11 cellular contexts compared by ENCODE assay signal in genomic region chr17:42891539-42892152, GRCh38. TPM values are rescaled to one million over a fixed set of nuclear protein-coding genes. Genes with fewer than 3 reads are reported as not detected.
A peak's percentile ranks its signal among the peaks of the same experiment; 100 is the strongest.
DNase-seq lines count a peak whose midpoint lies in the region; ATAC-seq lines count a peak whose summit lies in the region.
"Had no signal": no experiment of that assay in that cellular context is flagged by ENCODE, and none has a peak within 500 bp of the region (broad histone marks: within the 10 kb centered on the region; RNA-seq: fewer than 3 reads in every experiment).

No MANE protein-coding gene starts in this region.

- H3K4me3 ChIP-seq in CD8-positive, alpha-beta memory T cell (ENCODE audit: low read length) = no peak overlapping the region
- no peak overlapping the region for H3K4me3 ChIP-seq in adipocyte (ENCODE audit: low read length)

- no peaks in the 10 kb centered on the region for H3K9me3 ChIP-seq in CD8-positive, alpha-beta memory T cell (ENCODE audit: low read length)
- no peaks in the 10 kb centered on the region for H3K9me3 ChIP-seq in adipocyte (ENCODE audit: control insufficient read depth, low read length)
- H3K9me3 ChIP-seq: Caco-2 had no signal

- H3K36me3 ChIP-seq in CD8-positive, alpha-beta memory T cell (ENCODE audit: insufficient read depth, low read length) = no peaks in the 10 kb centered on the region
- no peaks in the 10 kb centered on the region for H3K36me3 ChIP-seq in adipocyte (ENCODE audit: control insufficient read depth, insufficient read depth, low read length, severe bottlenecking)

- CTCF ChIA-PET in CD8-positive, alpha-beta memory T cell (lab: Charles Lee) = no interaction called here

- POLR2A ChIA-PET in CD8-positive, alpha-beta memory T cell (lab: Charles Lee) = no interaction called here

- no peaks in the 10 kb centered on the region for H3K4me1 ChIP-seq in CD8-positive, alpha-beta memory T cell (ENCODE audit: insufficient read depth, low read length)
- H3K4me1 ChIP-seq in adipocyte (ENCODE audit: control insufficient read depth, insufficient read depth, low read length) = peaks cover 42% of the 10 kb centered on the region

- intact Hi-C loops in posterior cingulate gyrus (cut with DNase I) = no loop called here

- DNase-seq in CD8-positive, alpha-beta memory T cell = no peak
- peak; percentile 16 for DNase-seq in adipocyte (ENCODE audit: low read depth)
- peak; percentile 67 for DNase-seq in iPS-NIHi11 (ENCODE audit: low spot score)
- DNase-seq in posterior cingulate gyrus = peak in 6 of 10 donors; percentile 5 to 77 (median 38)
- DNase-seq in activated T-cell treated with anti-CD3 and anti-CD28 coated beads, Interleukin-2, amount 50 U/mL, for 4 hours = no peak
- no peak for DNase-seq in effector memory CD8-positive, alpha-beta T cell
- no peak for DNase-seq in pons (ENCODE audit: low spot score)
- no peak for DNase-seq in globus pallidus (ENCODE audit: low spot score)
- DNase-seq: activated naive CD4-positive, alpha-beta T cell treated with anti-CD3 and anti-CD28 coated beads for 36 hours; stimulated activated CD4-positive, alpha-beta T cell treated with anti-CD3 and anti-CD28 coated beads, Interleukin-15, amount 100 ng/mL, for 24 hours had no signal

- H3K27ac ChIP-seq in CD8-positive, alpha-beta memory T cell (ENCODE audit: low read depth, low read length) = no peak overlapping the region

- H3K36me3 Mint-ChIP-seq in CD8-positive, alpha-beta memory T cell = no peaks in the 10 kb centered on the region
- H3K36me3 Mint-ChIP-seq in activated T-cell treated with anti-CD3 and anti-CD28 coated beads, Interleukin-2, amount 50 U/mL, for 4 hours (ENCODE audit: insufficient read depth) = no peaks in the 10 kb centered on the region
- no peaks in the 10 kb centered on the region for H3K36me3 Mint-ChIP-seq in effector memory CD8-positive, alpha-beta T cell (ENCODE audit: insufficient read depth)

- peak overlapping the region; percentile 74 for H3K9ac ChIP-seq in adipocyte (ENCODE audit: low read length)

- H3K27ac Mint-ChIP-seq in CD8-positive, alpha-beta memory T cell = peak overlapping the region in 5 of 8 donors; percentile 3 to 64 (median 42)
- H3K27ac Mint-ChIP-seq in effector memory CD8-positive, alpha-beta T cell = no peak overlapping the region
- H3K27ac Mint-ChIP-seq: activated naive CD4-positive, alpha-beta T cell treated with anti-CD3 and anti-CD28 coated beads for 36 hours had no signal

- H3K4me1 Mint-ChIP-seq in CD8-positive, alpha-beta memory T cell = no peaks in the 10 kb centered on the region
- H3K4me1 Mint-ChIP-seq in activated T-cell treated with anti-CD3 and anti-CD28 coated beads, Interleukin-2, amount 50 U/mL, for 4 hours (ENCODE audit: low read depth) = no peaks in the 10 kb centered on the region
- H3K4me1 Mint-ChIP-seq in effector memory CD8-positive, alpha-beta T cell (ENCODE audit: low read depth in 2 of 2) = no peaks in the 10 kb centered on the region

- H3K4me3 Mint-ChIP-seq in CD8-positive, alpha-beta memory T cell = no peak overlapping the region
- H3K4me3 Mint-ChIP-seq in activated T-cell treated with anti-CD3 and anti-CD28 coated beads, Interleukin-2, amount 50 U/mL, for 4 hours = no peak overlapping the region
- no peak overlapping the region for H3K4me3 Mint-ChIP-seq in effector memory CD8-positive, alpha-beta T cell
- H3K4me3 Mint-ChIP-seq: activated naive CD4-positive, alpha-beta T cell treated with anti-CD3 and anti-CD28 coated beads for 36 hours had no signal

- H3K9me3 Mint-ChIP-seq in CD8-positive, alpha-beta memory T cell = no peaks in the 10 kb centered on the region
- H3K9me3 Mint-ChIP-seq in activated T-cell treated with anti-CD3 and anti-CD28 coated beads, Interleukin-2, amount 50 U/mL, for 4 hours = no peaks in the 10 kb centered on the region
- no peaks in the 10 kb centered on the region for H3K9me3 Mint-ChIP-seq in effector memory CD8-positive, alpha-beta T cell
- H3K9me3 Mint-ChIP-seq: activated naive CD4-positive, alpha-beta T cell treated with anti-CD3 and anti-CD28 coated beads for 36 hours had no signal

- no peaks in the 10 kb centered on the region for H3K27me3 ChIP-seq in CD8-positive, alpha-beta memory T cell (ENCODE audit: insufficient read depth, low read length, poor library complexity, severe bottlenecking)
- no peaks in the 10 kb centered on the region for H3K27me3 ChIP-seq in adipocyte (replicated peaks; ENCODE audit: control insufficient read depth, insufficient read depth, low read length)

- peaks cover 9 to 21% of the 10 kb centered on the region in 2 donors for H3K27me3 Mint-ChIP-seq in CD8-positive, alpha-beta memory T cell
- peaks cover 18% of the 10 kb centered on the region for H3K27me3 Mint-ChIP-seq in activated T-cell treated with anti-CD3 and anti-CD28 coated beads, Interleukin-2, amount 50 U/mL, for 4 hours (ENCODE audit: low read depth)
- peaks cover 11 to 45% of the 10 kb centered on the region in 2 donors for H3K27me3 Mint-ChIP-seq in effector memory CD8-positive, alpha-beta T cell

- ATAC-seq in activated T-cell treated with anti-CD3 and anti-CD28 coated beads, Interleukin-2, amount 50 U/mL, for 4 hours = no peak
- ATAC-seq in effector memory CD8-positive, alpha-beta T cell (replicated peaks) = no peak

RNA-seq across cellular contexts. Expression of gene G6PC1, which starts 9.0 kb away (rescaled TPM):
- not detected for total RNA-seq in CD8-positive, alpha-beta memory T cell
- polyA plus RNA-seq in CD8-positive, alpha-beta memory T cell = not detected
- total RNA-seq in activated T-cell treated with anti-CD3 and anti-CD28 coated beads, Interleukin-2, amount 50 U/mL, for 4 hours = under 1 TPM in 1 of 3 donors, not detected in 2; 0.08 TPM
- total RNA-seq: activated naive CD4-positive, alpha-beta T cell treated with anti-CD3 and anti-CD28 coated beads for 36 hours; Caco-2 had no signal

RNA-seq across cellular contexts. Expression of gene AOC3, which starts 40.6 kb away (rescaled TPM):
- total RNA-seq in CD8-positive, alpha-beta memory T cell = 1 to 10 TPM; 1.0 to 1.3 TPM
- polyA plus RNA-seq in CD8-positive, alpha-beta memory T cell = not detected
- total RNA-seq in activated T-cell treated with anti-CD3 and anti-CD28 coated beads, Interleukin-2, amount 50 U/mL, for 4 hours = 1 to 10 TPM; 2.1 to 2.6 (median 2.2) TPM

RNA-seq across cellular contexts. Expression of gene AOC2, which starts 47.3 kb away (rescaled TPM):
- 1 to 10 TPM; 2.4 to 2.7 TPM for total RNA-seq in CD8-positive, alpha-beta memory T cell
- polyA plus RNA-seq in CD8-positive, alpha-beta memory T cell = 0.09 TPM
- total RNA-seq in activated T-cell treated with anti-CD3 and anti-CD28 coated beads, Interleukin-2, amount 50 U/mL, for 4 hours = 1 to 10 TPM; 2.7 to 4.1 (median 3.7) TPM

RNA-seq across cellular contexts. Expression of gene PSME3, which starts 58.4 kb away (rescaled TPM):
- total RNA-seq in CD8-positive, alpha-beta memory T cell = 100 to 1,000 TPM; 243 to 244 TPM
- 136 TPM for polyA plus RNA-seq in CD8-positive, alpha-beta memory T cell
- total RNA-seq in activated T-cell treated with anti-CD3 and anti-CD28 coated beads, Interleukin-2, amount 50 U/mL, for 4 hours = 100 to 1,000 TPM; 361 to 401 (median 376) TPM

Comparison
In these comparisons a context has a peak if more than half of its experiments do, and no peak if none do; other contexts are left out.
1. DNase-seq: peak in adipocyte (single experiment), iPS-NIHi11 (single experiment) and posterior cingulate gyrus (6 of 10); none in CD8-positive, alpha-beta memory T cell (0 of 5), activated T-cell treated with anti-CD3 and anti-CD28 coated beads, Interleukin-2, amount 50 U/mL, for 4 hours (single experiment), effector memory CD8-positive, alpha-beta T cell (0 of 3), pons (single experiment) and globus pallidus (single experiment).
2. H3K27ac Mint-ChIP-seq: peak in CD8-positive, alpha-beta memory T cell (5 of 8); none in effector memory CD8-positive, alpha-beta T cell (0 of 2).